ENCODE assay signal across 22 cellular contexts in genomic region chr13:39524795-39525194, GRCh38.
A peak's percentile ranks its signal among the peaks of the same experiment; 100 is the strongest.
DNase-seq lines count a peak whose midpoint lies in the region; ATAC-seq and TF ChIP-seq lines count a peak whose summit lies in the region.
"Had no signal": no experiment of that assay in that cellular context is flagged by ENCODE, and none has a peak within 500 bp of the region (broad histone marks: within the 10 kb centered on the region; RNA-seq: fewer than 3 reads in every experiment).

No MANE protein-coding gene starts in this region.

- H3K79me2 ChIP-seq in neural cell (replicated peaks; ENCODE audit: insufficient read depth, low read length): peaks cover 10% of the 10 kb centered on the region

- intact Hi-C loops in left ventricle myocardium inferior (cut with micrococcal nuclease) (no loop called here), Right ventricle myocardium superior (cut with DNase I) (no loop called here)

- H3F3A ChIP-seq in neural cell (ENCODE audit: insufficient read depth, low read length, poor library complexity, severe bottlenecking): peaks cover 6% of the 10 kb centered on the region

- peak overlapping the region; percentile 34 for H3K9ac ChIP-seq in neural cell (ENCODE audit: low read length)
- H3K9ac ChIP-seq: BLaER1 had no signal

- no peak overlapping the region for H3K27ac Mint-ChIP-seq in HFFc6
- H3K27ac Mint-ChIP-seq: CD14-positive monocyte; CD4-positive, alpha-beta memory T cell; CD4-positive, CD25-positive, alpha-beta regulatory T cell; CD8-positive, alpha-beta memory T cell had no signal

- ATAC-seq in Right ventricle myocardium superior (ENCODE audit: poor library complexity): no peak

- H3K4me3 ChIP-seq in left ventricle myocardium inferior (peak overlapping the region; percentile 7), neural cell (ENCODE audit: low read length) (peak overlapping the region; percentile 49)
- H3K4me3 ChIP-seq: BLaER1 had no signal

- H3K27ac ChIP-seq in left ventricle myocardium inferior (replicated peaks) (peak overlapping the region; percentile 25), neural cell (ENCODE audit: low read length) (peak overlapping the region; percentile 83)
- H3K27ac ChIP-seq: BLaER1 had no signal

- no peak for TF ChIP-seq CTCF in left ventricle myocardium inferior (IDR thresholded peaks at IDR 0.05; ENCODE audit: borderline replicate concordance)
- TF ChIP-seq CTCF in HFFc6 (IDR thresholded peaks at IDR 0.05): 0 out of 2 replicates have a peak, but pooled peaks have one; percentile 0
- TF ChIP-seq CTCF in neural cell (IDR thresholded peaks at IDR 0.05; ENCODE audit: poor library complexity, severe bottlenecking): no peak

- H4K20me1 ChIP-seq in neural cell (ENCODE audit: insufficient read depth): no peaks in the 10 kb centered on the region
- H4K20me1 ChIP-seq: BLaER1 had no signal

- H2AFZ ChIP-seq in neural cell (ENCODE audit: low read depth, low read length): no peak overlapping the region

- no peaks in the 10 kb centered on the region for H3K36me3 ChIP-seq in left ventricle myocardium inferior
- no peaks in the 10 kb centered on the region for H3K36me3 ChIP-seq in neural cell (ENCODE audit: insufficient read depth, low read length)
- H3K36me3 ChIP-seq: BE2C, BLaER1 had no signal

- H3K4me2 ChIP-seq in neural cell (ENCODE audit: low read length): peak overlapping the region; percentile 53
- H3K4me2 ChIP-seq: BLaER1 had no signal

- TF ChIP-seq RAD21 in neural cell (conservative IDR thresholded peaks at IDR 0.05): peak; percentile 14

- H3K9me3 ChIP-seq in left ventricle myocardium inferior (replicated peaks) (no peaks in the 10 kb centered on the region), neural cell (ENCODE audit: low read length) (no peaks in the 10 kb centered on the region)
- H3K9me3 ChIP-seq: BE2C, BLaER1 had no signal

- H3K4me1 ChIP-seq in left ventricle myocardium inferior: peaks cover 93% of the 10 kb centered on the region
- H3K4me1 ChIP-seq: BE2C, BLaER1 had no signal

- DNase-seq in left ventricle myocardium inferior (no peak), Right ventricle myocardium superior (no peak), HFFc6 (no peak), NCI-H2227 (lab: John Stamatoyannopoulos, UW; ENCODE audit: unreplicated experiment) (no peak)
- no peak for DNase-seq in activated CD8-positive, alpha-beta memory T cell treated with anti-CD3 and anti-CD28 coated beads, Interleukin-2, amount 50 U/mL, for 4 hours
- DNase-seq: 8988T; ACHN; BE2C; CD4-positive, alpha-beta memory T cell; CD4-positive, CD25-positive, alpha-beta regulatory T cell; CD8-positive, alpha-beta memory T cell; COR-L47; DMS 273 treated with DMSO at 0.1 percent for 48 hours; DMS153; DMS53; DMS79; DND-41; EL; GF-D8 had no signal

- H3K27me3 Mint-ChIP-seq in HFFc6 (ENCODE audit: insufficient read depth): no peaks in the 10 kb centered on the region

- peaks cover 45% of the 10 kb centered on the region for H3K4me1 Mint-ChIP-seq in HFFc6 (ENCODE audit: low read depth)
- H3K4me1 Mint-ChIP-seq: CD14-positive monocyte; CD4-positive, alpha-beta memory T cell; CD4-positive, CD25-positive, alpha-beta regulatory T cell; CD8-positive, alpha-beta memory T cell had no signal

- no peaks in the 10 kb centered on the region for H3K9me3 Mint-ChIP-seq in HFFc6
- H3K9me3 Mint-ChIP-seq: CD8-positive, alpha-beta memory T cell had no signal

- no peaks in the 10 kb centered on the region for H3K27me3 ChIP-seq in left ventricle myocardium inferior (ENCODE audit: low read depth)
- H3K27me3 ChIP-seq in neural cell (ENCODE audit: insufficient read depth, low read depth, low read length): no peaks in the 10 kb centered on the region
- H3K27me3 ChIP-seq: BE2C, BLaER1 had no signal

- peak; percentile 98 for TF ChIP-seq EP300 in neural cell (conservative IDR thresholded peaks at IDR 0.05; ENCODE audit: poor library complexity, severe bottlenecking)

- no peaks in the 10 kb centered on the region for H3K9me2 ChIP-seq in neural cell (ENCODE audit: insufficient read depth, low read length)

- H3K4me3 Mint-ChIP-seq in HFFc6: no peak overlapping the region
- H3K4me3 Mint-ChIP-seq: CD14-positive monocyte; CD4-positive, alpha-beta memory T cell; CD4-positive, CD25-positive, alpha-beta regulatory T cell; CD8-positive, alpha-beta memory T cell had no signal

- peaks cover 10% of the 10 kb centered on the region for H3K36me3 Mint-ChIP-seq in HFFc6 (ENCODE audit: low read depth)
- H3K36me3 Mint-ChIP-seq: CD14-positive monocyte; CD4-positive, alpha-beta memory T cell; CD4-positive, CD25-positive, alpha-beta regulatory T cell; CD8-positive, alpha-beta memory T cell had no signal

TF ChIP-seq in neural cell, 6 proteins besides CTCF, POLR2A, EP300 and RAD21:
- TF ChIP-seq EZH2 (IDR thresholded peaks at IDR 0.05; ENCODE audit: borderline replicate concordance, insufficient read depth, low read length, poor library complexity, severe bottlenecking) (no peak), MXI1 (conservative IDR thresholded peaks at IDR 0.05; ENCODE audit: poor library complexity, severe bottlenecking) (no peak), REST (IDR thresholded peaks at IDR 0.05; ENCODE audit: borderline replicate concordance) (peak; percentile 24), TAF1 (IDR thresholded peaks at IDR 0.05; ENCODE audit: low read depth) (no peak), POLR2AphosphoS5 (IDR thresholded peaks at IDR 0.05) (peak; percentile 68), SMC3 (conservative IDR thresholded peaks at IDR 0.05; ENCODE audit: poor library complexity) (no peak)
